In the genomic region with DNA sequence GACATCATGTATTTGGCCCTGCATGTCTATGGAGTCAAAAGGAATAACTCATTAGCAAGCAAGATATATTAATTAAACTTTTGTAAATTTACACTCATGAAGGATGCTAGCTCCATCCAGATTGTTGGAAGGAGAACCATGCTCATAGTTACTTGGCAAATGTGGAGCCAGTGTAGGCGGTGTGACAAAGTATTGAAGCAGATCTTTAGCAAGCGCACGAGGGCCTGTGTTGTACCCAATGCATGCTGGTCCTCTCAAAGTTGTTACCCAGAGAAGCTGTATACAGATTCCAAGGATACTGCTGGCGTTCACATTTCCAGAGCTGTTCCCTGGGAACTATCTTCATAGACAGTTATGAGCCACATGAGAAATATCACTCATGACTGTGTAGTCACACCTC, we compare ENCODE assay signal across 1 cellular context.
TF ChIP-seq lines count a peak whose summit lies in the region.

No MANE protein-coding gene starts in this region.

TF ChIP-seq in GM23338, 12 proteins besides CTCF, POLR2A, EP300 and RAD21 (continued from another document):
- TF ChIP-seq REST (IDR thresholded peaks at IDR 0.05; ENCODE audit: unreplicated experiment), result no peak
- TF ChIP-seq EZH2 (IDR thresholded peaks at IDR 0.05; ENCODE audit: low read depth, unreplicated experiment), result no peak
- TF ChIP-seq EZH2phosphoT487 (IDR thresholded peaks at IDR 0.05; ENCODE audit: unreplicated experiment), result no peak
